Comparison of ENCODE assay signal across 8 cellular contexts in genomic region chr11:64810271-64810890, GRCh38. TPM values are rescaled to one million over a fixed set of nuclear protein-coding genes. Genes with fewer than 3 reads are reported as not detected.
DNase-seq lines count a peak whose midpoint lies in the region; ATAC-seq, FAIRE-seq and TF ChIP-seq lines count a peak whose summit lies in the region.

Gene MEN1 (minus strand): TSS chr11:64810551. CDS start chr11:64810109, 442 bp downstream.

- peak; percentile 87 for TF ChIP-seq POLR2A in endothelial cell of umbilical vein (IDR thresholded peaks at IDR 0.05; ENCODE audit: low read depth, low read length)

- peak within 1 kb of the TSS; percentile 65 for H3K4me2 ChIP-seq in endothelial cell of umbilical vein (ENCODE audit: insufficient read depth, low read length)

- H3K27ac ChIP-seq in endothelial cell of umbilical vein (ENCODE audit: insufficient read depth, low read depth, low read length), result no peak within 1 kb of the TSS

- H3K36me3 ChIP-seq in endothelial cell of umbilical vein (ENCODE audit: control insufficient read depth in 2 of 2, extremely low read depth in 1 of 2, insufficient read depth in 2 of 2, low read length in 2 of 2), result peaks cover 0 to 19% of the 10 kb centered on the region in 2 experiments

- no peaks in the 10 kb centered on the region for H3K9me1 ChIP-seq in endothelial cell of umbilical vein (replicated peaks; ENCODE audit: control insufficient read depth, extremely low read depth, insufficient read depth, low read length)

- peak; percentile 44 for ATAC-seq in GM21423 (IDR thresholded peaks at IDR 0.05; ENCODE audit: unreplicated experiment)

- no TSS peak for BruUV-seq in endothelial cell of umbilical vein (replicated peaks; lab: Mats Ljungman, UMichigan)

- intact Hi-C loops in endothelial cell of umbilical vein (cut with micrococcal nuclease), result loop anchor here (1.0 to 2.0 kb wide), 3 partner anchors 8 to 66 kb away; no protein-coding TSS in a partner anchor

- no peaks in the 10 kb centered on the region for H3K9me3 ChIP-seq in endothelial cell of umbilical vein (replicated peaks; ENCODE audit: control insufficient read depth, insufficient read depth, low read length)

- no peaks in the 10 kb centered on the region for H4K20me1 ChIP-seq in endothelial cell of umbilical vein (replicated peaks; ENCODE audit: control insufficient read depth, extremely low read depth, insufficient read depth, low read length)

- peaks cover 2% of the 10 kb centered on the region for H3K79me2 ChIP-seq in endothelial cell of umbilical vein (ENCODE audit: control insufficient read depth, insufficient read depth, low read length)

- peak within 1 kb of the TSS; percentile 62 to 84 (median 70) for H3K4me3 ChIP-seq in endothelial cell of umbilical vein (replicated peaks in 1 of 3; ENCODE audit: insufficient read depth in 1 of 3, low read depth in 1 of 3, low read length in 3 of 3)

- dilution Hi-C loops in endothelial cell of umbilical vein (cut with MboI; ENCODE audit: extremely low pct_ligation_motif_present, low sequenced_read_pairs), result no loop called here

- CTCF ChIA-PET in endothelial cell of umbilical vein (lab: Charles Lee), result interaction anchor here (1.2 to 1.5 kb wide), 3 partner anchors 23 to 34 kb away, joined by 4 to 6 read pairs (median 6); partner anchors contain the start of gene CDC42BPG

- POLR2A ChIA-PET in endothelial cell of umbilical vein (lab: Charles Lee), result no interaction called here

- peak; percentile 81 for DNase-seq in CMK (ENCODE audit: low read depth)
- DNase-seq in HuH-7.5 (ENCODE audit: low spot score), result peak; percentile 98
- DNase-seq in OCI-M1 (lab: John Stamatoyannopoulos, UW), result peak; percentile 98
- DNase-seq in activated T-cell treated with anti-CD3 and anti-CD28 coated beads for 1 hour (ENCODE audit: low read depth), result peak; percentile 61
- peak; percentile 97 for DNase-seq in endothelial cell of umbilical vein (ENCODE audit: low read depth, low spot score)
- peak; percentile 97 for DNase-seq in midbrain (lab: John Stamatoyannopoulos, UW)
- DNase-seq in stimulated activated CD8-positive, alpha-beta memory T cell treated with anti-CD3 and anti-CD28 coated beads, Interleukin-15, amount 100 ng/mL, for 48 hours (ENCODE audit: low read depth in 2 of 2), result peak; percentile 78 to 85

- H3K4me1 ChIP-seq in endothelial cell of umbilical vein (ENCODE audit: control insufficient read depth, extremely low read depth, insufficient read depth, low read length), result peaks cover 8% of the 10 kb centered on the region

- peak within 1 kb of the TSS; percentile 46 for H3K9ac ChIP-seq in endothelial cell of umbilical vein (replicated peaks; ENCODE audit: extremely low read depth, insufficient read depth, low read length)

- FAIRE-seq in endothelial cell of umbilical vein (lab: Jason Lieb, UNC), result peak; percentile 100

- H2AFZ ChIP-seq in endothelial cell of umbilical vein (ENCODE audit: low read depth, low read length), result peak within 1 kb of the TSS; percentile 89

- no peaks in the 10 kb centered on the region for H3K27me3 ChIP-seq in endothelial cell of umbilical vein (ENCODE audit: control insufficient read depth in 2 of 2, insufficient read depth in 2 of 2, low read length in 2 of 2)

- TF ChIP-seq CTCF in endothelial cell of umbilical vein (IDR thresholded peaks at IDR 0.05; ENCODE audit: extremely low read depth in 1 of 2, insufficient read depth in 1 of 2, low read depth in 1 of 2, low read length in 2 of 2), result no peak

TF ChIP-seq in endothelial cell of umbilical vein, 7 proteins besides CTCF, POLR2A, EP300 and RAD21:
- TF ChIP-seq FOS (IDR thresholded peaks at IDR 0.05; ENCODE audit: borderline replicate concordance, insufficient read depth, low read length) (no peak), MYC (IDR thresholded peaks at IDR 0.05; ENCODE audit: low read depth, low read length) (no peak), GATA2 (IDR thresholded peaks at IDR 0.05; ENCODE audit: insufficient read depth, insufficient read length, low read depth, low read length) (no peak), POLR2AphosphoS5 (IDR thresholded peaks at IDR 0.05; ENCODE audit: insufficient read depth, low read depth, low read length) (peak; percentile 80)
- TF ChIP-seq, protein P1, sequence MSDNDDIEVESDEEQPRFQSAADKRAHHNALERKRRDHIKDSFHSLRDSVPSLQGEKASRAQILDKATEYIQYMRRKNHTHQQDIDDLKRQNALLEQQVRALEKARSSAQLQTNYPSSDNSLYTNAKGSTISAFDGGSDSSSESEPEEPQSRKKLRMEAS (IDR thresholded peaks at IDR 0.05; ENCODE audit: insufficient read depth, insufficient read length), result peak; percentile 38

RNA-seq across cellular contexts. Expression of gene MEN1, which starts in this region (rescaled TPM):
- 41.1 and 41.6 TPM in 2 replicates for total RNA-seq in endothelial cell of umbilical vein
- 43.1 and 48.8 TPM in 2 replicates for polyA plus RNA-seq in endothelial cell of umbilical vein
- 28.8 and 36.8 TPM in 2 replicates for polyA plus RNA-seq in endothelial cell of umbilical vein (2011; cell fraction: cytosol; rRNA removed)
- 60.0 and 60.6 TPM in 2 replicates for polyA plus RNA-seq in endothelial cell of umbilical vein (2011; cell fraction: nucleus; rRNA removed)
- 36.0 and 40.6 TPM in 2 replicates for polyA plus RNA-seq in endothelial cell of umbilical vein (2012)
- 25.7 and 26.5 TPM in 2 replicates for polyA minus RNA-seq in endothelial cell of umbilical vein
- polyA minus RNA-seq in endothelial cell of umbilical vein (2011; cell fraction: cytosol; rRNA and poly(A)+ RNA removed), result 30.1 TPM
- polyA minus RNA-seq in endothelial cell of umbilical vein (2011; cell fraction: nucleus; rRNA and poly(A)+ RNA removed), result 12.9 and 19.6 TPM in 2 replicates
